Comparison of ENCODE assay signal across 19 cellular contexts in the genomic region with DNA sequence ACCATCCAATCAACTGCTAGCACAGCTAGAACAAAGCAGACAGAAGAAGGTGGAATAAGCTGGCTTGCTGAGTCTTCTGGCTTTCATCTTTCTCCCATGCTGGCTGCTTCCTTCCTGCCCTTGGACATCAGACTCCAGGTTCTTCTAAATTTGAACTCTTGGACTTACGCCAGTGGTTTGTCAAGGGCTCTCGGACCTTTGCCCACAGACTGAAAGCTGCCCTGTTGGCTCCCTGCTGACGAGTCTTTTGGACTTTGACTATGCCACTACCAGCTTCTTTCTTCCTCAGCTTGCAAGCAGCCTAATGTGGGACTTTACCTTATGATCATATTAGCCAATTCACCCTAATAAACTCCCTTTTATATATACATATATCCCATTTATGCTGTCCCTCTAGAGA.
DNase-seq lines count a peak whose midpoint lies in the region; ATAC-seq, FAIRE-seq and TF ChIP-seq lines count a peak whose summit lies in the region.
"Had no signal": no experiment of that assay in that cellular context is flagged by ENCODE, and none has a peak within 500 bp of the region (broad histone marks: within the 10 kb centered on the region; RNA-seq: fewer than 3 reads in every experiment).

No MANE protein-coding gene starts in this region.

- no peak for TF ChIP-seq CTCF in right lobe of liver (IDR thresholded peaks at IDR 0.05)
- no peak for TF ChIP-seq CTCF in transverse colon (IDR thresholded peaks at IDR 0.05)

- 41% methylated on average over 3 of the region's 3 CpGs for whole genome bisulfite sequencing in right lobe of liver (ENCODE audit: insufficient coverage, low coverage, low lambda C conversion rate, missing lambda C conversion rate)
- 40 to 72% (median 69%) methylated on average over 3 of the region's 3 CpGs for WGBS in small intestine, 3 donors
- WGBS in transverse colon (ENCODE audit: low coverage in 1 of 2), 2 donors, result 67 to 72% methylated on average over 1 to 3 of the region's 3 CpGs

- no peaks in the 10 kb centered on the region for H3K9me3 ChIP-seq in right lobe of liver
- H3K9me3 ChIP-seq in small intestine (ENCODE audit: control insufficient read depth, low read depth), result no peaks in the 10 kb centered on the region
- H3K9me3 ChIP-seq in SJCRH30 (replicated peaks), result no peaks in the 10 kb centered on the region
- H3K9me3 ChIP-seq in transverse colon, result no peaks in the 10 kb centered on the region

- H3K4me1 ChIP-seq in right lobe of liver (peaks cover 0 to 12% (median 4%) of the 10 kb centered on the region in 4 donors), small intestine (ENCODE audit: control insufficient read depth in 2 of 2, insufficient read depth in 1 of 2, low read depth in 1 of 2, low read length in 1 of 2) (no peaks in the 10 kb centered on the region), SJCRH30 (no peaks in the 10 kb centered on the region), transverse colon (no peaks in the 10 kb centered on the region)

- intact Hi-C loops in right lobe of liver (cut with DNase I), result no loop called here
- intact Hi-C loops in transverse colon (cut with DNase I; ENCODE audit: low total_unique reads), result no loop called here

- TF ChIP-seq POLR2A in right lobe of liver (IDR thresholded peaks at IDR 0.05), result no peak
- no peak for TF ChIP-seq POLR2A in transverse colon (IDR thresholded peaks at IDR 0.05)

- peak; percentile 88 for DNase-seq in left lobe of liver (ENCODE audit: low spot score)
- peak; percentile 42 to 84 (median 65) for DNase-seq in right lobe of liver
- DNase-seq in small intestine, result peak; percentile 6
- DNase-seq in SJCRH30, result no peak
- no peak for DNase-seq in transverse colon
- no peak for DNase-seq in central memory CD4-positive, alpha-beta T cell
- DNase-seq: C1 segment of cervical spinal cord; CD4-positive, alpha-beta memory T cell; COR-L47; DMS 273 treated with DMSO at 0.1 percent for 48 hours; DMS79; EL; GDM1; GM23248; H7 had no signal

- H3K27ac ChIP-seq in right lobe of liver, result peak overlapping the region in 2 of 3 donors; percentile 63 to 78
- H3K27ac ChIP-seq in small intestine (ENCODE audit: low read depth in 1 of 2, low read length in 1 of 2), result no peak overlapping the region
- H3K27ac ChIP-seq in SJCRH30, result no peak overlapping the region
- no peak overlapping the region for H3K27ac ChIP-seq in transverse colon
- H3K27ac ChIP-seq: GM23248 had no signal

- FAIRE-seq in small intestine (lab: Jason Lieb, UNC), result no peak
- FAIRE-seq: D721Med, GM12878, GM19239, H1 had no signal

- H3K4me3 ChIP-seq in right lobe of liver (no peak overlapping the region), small intestine (ENCODE audit: low read depth in 1 of 2, low read length in 2 of 2) (no peak overlapping the region), SJCRH30 (no peak overlapping the region), transverse colon (no peak overlapping the region)
- H3K4me3 ChIP-seq: GM12878, GM23248 had no signal

- in situ Hi-C loops in transverse colon (cut with MboI; ENCODE audit: low pct_ligation_motif_present in 1 of 4, low pct_unique_long_range_greater_than_20kb in 1 of 4, low sequenced_read_pairs in 3 of 4), result no loop called here

- TF ChIP-seq EP300 in transverse colon (IDR thresholded peaks at IDR 0.05; ENCODE audit: low read depth), result no peak

- no peaks in the 10 kb centered on the region for H3K27me3 ChIP-seq in right lobe of liver
- no peaks in the 10 kb centered on the region for H3K27me3 ChIP-seq in small intestine (ENCODE audit: control insufficient read depth in 2 of 2, insufficient read depth in 2 of 2, low read length in 2 of 2)
- H3K27me3 ChIP-seq in SJCRH30, result no peaks in the 10 kb centered on the region
- H3K27me3 ChIP-seq in transverse colon, result no peaks in the 10 kb centered on the region

- H3K36me3 ChIP-seq in right lobe of liver (no peaks in the 10 kb centered on the region), small intestine (ENCODE audit: control insufficient read depth in 2 of 2, insufficient read depth in 2 of 2, low read length in 2 of 2) (no peaks in the 10 kb centered on the region), SJCRH30 (no peaks in the 10 kb centered on the region), transverse colon (no peaks in the 10 kb centered on the region)

- ATAC-seq in left lobe of liver (peak; percentile 99), right lobe of liver (peak; percentile 98 to 100 (median 99))
- ATAC-seq: GM12878 had no signal

Comparison
In these comparisons a context has a peak if more than half of its experiments do, and no peak if none do; other contexts are left out.
1. DNase-seq: peak in left lobe of liver (single experiment), right lobe of liver (3 of 3) and small intestine (single experiment); none in SJCRH30 (0 of 2), transverse colon (single experiment) and central memory CD4-positive, alpha-beta T cell (single experiment).
2. H3K27ac ChIP-seq: peak in right lobe of liver (2 of 3); none in small intestine (0 of 2), SJCRH30 (single experiment) and transverse colon (0 of 4).